Comparison of ENCODE assay signal across 1 cellular context in the genomic region with DNA sequence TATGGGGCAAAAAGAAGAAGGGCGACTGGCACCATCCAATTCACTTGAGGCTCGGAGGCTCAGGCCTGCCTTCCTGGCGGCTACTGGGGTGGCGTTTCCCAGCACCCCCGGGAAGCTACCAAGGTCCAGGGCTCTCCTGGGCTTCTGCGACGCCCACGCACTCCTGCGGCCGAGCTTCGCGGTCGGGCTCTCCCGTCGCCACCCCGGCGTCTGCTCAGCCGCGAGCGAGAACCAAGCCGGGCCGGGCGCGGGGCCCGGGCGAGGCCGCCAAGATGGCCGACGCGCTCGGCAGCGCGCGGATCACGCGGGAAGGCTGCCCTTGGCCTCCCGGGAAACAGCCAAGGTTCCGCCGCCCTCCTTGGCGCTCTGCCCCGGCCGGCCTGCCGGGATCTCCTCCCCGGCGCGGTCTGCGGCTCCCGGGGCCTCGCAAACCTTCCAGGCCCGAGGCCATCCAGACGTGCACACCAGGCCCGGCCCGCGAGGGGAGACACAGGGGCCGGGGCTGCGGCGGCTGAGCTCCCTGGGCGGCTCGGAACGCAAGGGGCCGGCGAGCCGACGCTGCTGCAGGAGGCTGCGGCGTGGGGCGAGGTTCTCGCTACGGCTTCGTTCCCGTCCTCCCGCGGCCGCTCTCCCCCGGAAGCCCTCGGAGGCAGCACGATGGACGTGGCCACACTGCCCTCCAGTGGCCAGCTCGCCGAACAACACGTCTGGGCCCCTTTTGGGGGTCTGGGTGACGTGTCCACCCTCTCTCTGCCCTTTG.
TF ChIP-seq lines count a peak whose summit lies in the region.

No MANE protein-coding gene starts in this region.

TF ChIP-seq in K562, 482 proteins besides CTCF, POLR2A, EP300 and RAD21 (continued from another document and continues in another):
- peak; percentile 47; the same call in 1 of the 2 replicates for TF ChIP-seq ETV5 (CRISPR knock-in tag; IDR thresholded peaks at IDR 0.05; ENCODE audit: low read depth)
- TF ChIP-seq, protein P1, sequence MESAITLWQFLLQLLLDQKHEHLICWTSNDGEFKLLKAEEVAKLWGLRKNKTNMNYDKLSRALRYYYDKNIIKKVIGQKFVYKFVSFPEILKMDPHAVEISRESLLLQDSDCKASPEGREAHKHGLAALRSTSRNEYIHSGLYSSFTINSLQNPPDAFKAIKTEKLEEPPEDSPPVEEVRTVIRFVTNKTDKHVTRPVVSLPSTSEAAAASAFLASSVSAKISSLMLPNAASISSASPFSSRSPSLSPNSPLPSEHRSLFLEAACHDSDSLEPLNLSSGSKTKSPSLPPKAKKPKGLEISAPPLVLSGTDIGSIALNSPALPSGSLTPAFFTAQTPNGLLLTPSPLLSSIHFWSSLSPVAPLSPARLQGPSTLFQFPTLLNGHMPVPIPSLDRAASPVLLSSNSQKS (CRISPR knock-in tag; IDR thresholded peaks at IDR 0.05): no peak
- no peak for TF ChIP-seq SIN3A (IDR thresholded peaks at IDR 0.05; ENCODE audit: borderline replicate concordance in 2 of 2, control insufficient read depth in 1 of 2, low read depth in 2 of 2, low read length in 2 of 2)
- no peak for TF ChIP-seq PPARD (CRISPR knock-in tag; IDR thresholded peaks at IDR 0.05)
- TF ChIP-seq ZNF121 (CRISPR knock-in tag; conservative IDR thresholded peaks at IDR 0.05): peak; percentile 27; the same call in 1 of the 2 replicates
- TF ChIP-seq CBX3 (IDR thresholded peaks at IDR 0.05; ENCODE audit: borderline replicate concordance in 1 of 2, low read length in 2 of 2): no peak
- TF ChIP-seq, protein P2, sequence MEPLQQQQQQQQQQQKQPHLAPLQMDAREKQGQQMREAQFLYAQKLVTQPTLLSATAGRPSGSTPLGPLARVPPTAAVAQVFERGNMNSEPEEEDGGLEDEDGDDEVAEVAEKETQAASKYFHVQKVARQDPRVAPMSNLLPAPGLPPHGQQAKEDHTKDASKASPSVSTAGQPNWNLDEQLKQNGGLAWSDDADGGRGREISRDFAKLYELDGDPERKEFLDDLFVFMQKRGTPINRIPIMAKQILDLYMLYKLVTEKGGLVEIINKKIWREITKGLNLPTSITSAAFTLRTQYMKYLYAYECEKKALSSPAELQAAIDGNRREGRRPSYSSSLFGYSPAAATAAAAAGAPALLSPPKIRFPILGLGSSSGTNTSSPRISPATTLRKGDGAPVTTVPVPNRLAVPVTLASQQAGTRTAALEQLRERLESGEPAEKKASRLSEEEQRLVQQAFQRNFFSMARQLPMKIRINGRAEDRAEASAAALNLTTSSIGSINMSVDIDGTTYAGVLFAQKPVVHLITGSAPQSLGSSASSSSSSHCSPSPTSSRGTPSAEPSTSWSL (CRISPR knock-in tag; IDR thresholded peaks at IDR 0.05; ENCODE audit: borderline replicate concordance): no peak
- TF ChIP-seq JUN (IDR thresholded peaks at IDR 0.05; ENCODE audit: borderline replicate concordance, low read depth, low read length): no peak
- peak; percentile 84; the same call in 1 of the 2 replicates for TF ChIP-seq JUN (CRISPR knock-in tag; IDR thresholded peaks at IDR 0.05; ENCODE audit: borderline replicate concordance)
- TF ChIP-seq E2F3 (CRISPR knock-in tag; IDR thresholded peaks at IDR 0.05): peak; percentile 92
- TF ChIP-seq NBN (IDR thresholded peaks at IDR 0.05; ENCODE audit: low read depth): no peak
- TF ChIP-seq, protein P3, sequence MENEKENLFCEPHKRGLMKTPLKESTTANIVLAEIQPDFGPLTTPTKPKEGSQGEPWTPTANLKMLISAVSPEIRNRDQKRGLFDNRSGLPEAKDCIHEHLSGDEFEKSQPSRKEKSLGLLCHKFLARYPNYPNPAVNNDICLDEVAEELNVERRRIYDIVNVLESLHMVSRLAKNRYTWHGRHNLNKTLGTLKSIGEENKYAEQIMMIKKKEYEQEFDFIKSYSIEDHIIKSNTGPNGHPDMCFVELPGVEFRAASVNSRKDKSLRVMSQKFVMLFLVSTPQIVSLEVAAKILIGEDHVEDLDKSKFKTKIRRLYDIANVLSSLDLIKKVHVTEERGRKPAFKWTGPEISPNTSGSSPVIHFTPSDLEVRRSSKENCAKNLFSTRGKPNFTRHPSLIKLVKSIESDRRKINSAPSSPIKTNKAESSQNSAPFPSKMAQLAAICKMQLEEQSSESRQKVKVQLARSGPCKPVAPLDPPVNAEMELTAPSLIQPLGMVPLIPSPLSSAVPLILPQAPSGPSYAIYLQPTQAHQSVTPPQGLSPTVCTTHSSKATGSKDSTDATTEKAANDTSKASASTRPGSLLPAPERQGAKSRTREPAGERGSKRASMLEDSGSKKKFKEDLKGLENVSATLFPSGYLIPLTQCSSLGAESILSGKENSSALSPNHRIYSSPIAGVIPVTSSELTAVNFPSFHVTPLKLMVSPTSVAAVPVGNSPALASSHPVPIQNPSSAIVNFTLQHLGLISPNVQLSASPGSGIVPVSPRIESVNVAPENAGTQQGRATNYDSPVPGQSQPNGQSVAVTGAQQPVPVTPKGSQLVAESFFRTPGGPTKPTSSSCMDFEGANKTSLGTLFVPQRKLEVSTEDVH (IDR thresholded peaks at IDR 0.05; ENCODE audit: low read depth, partially characterized antibody): no peak
- no peak for TF ChIP-seq SIRT6 (IDR thresholded peaks at IDR 0.05; ENCODE audit: low read depth, low read length)
- TF ChIP-seq BDP1 (IDR thresholded peaks at IDR 0.05; ENCODE audit: insufficient read depth, insufficient read length): no peak
- no peak for TF ChIP-seq ZNF384 (IDR thresholded peaks at IDR 0.05; ENCODE audit: low read depth, low read length)
- TF ChIP-seq HMG20B (CRISPR knock-in tag; IDR thresholded peaks at IDR 0.05): no peak
- no peak for TF ChIP-seq CREB1 (IDR thresholded peaks at IDR 0.05)
- peak; percentile 49; the same call in 1 of the 2 replicates for TF ChIP-seq CREB1 (CRISPR knock-in tag; IDR thresholded peaks at IDR 0.05)
- TF ChIP-seq, protein P4, sequence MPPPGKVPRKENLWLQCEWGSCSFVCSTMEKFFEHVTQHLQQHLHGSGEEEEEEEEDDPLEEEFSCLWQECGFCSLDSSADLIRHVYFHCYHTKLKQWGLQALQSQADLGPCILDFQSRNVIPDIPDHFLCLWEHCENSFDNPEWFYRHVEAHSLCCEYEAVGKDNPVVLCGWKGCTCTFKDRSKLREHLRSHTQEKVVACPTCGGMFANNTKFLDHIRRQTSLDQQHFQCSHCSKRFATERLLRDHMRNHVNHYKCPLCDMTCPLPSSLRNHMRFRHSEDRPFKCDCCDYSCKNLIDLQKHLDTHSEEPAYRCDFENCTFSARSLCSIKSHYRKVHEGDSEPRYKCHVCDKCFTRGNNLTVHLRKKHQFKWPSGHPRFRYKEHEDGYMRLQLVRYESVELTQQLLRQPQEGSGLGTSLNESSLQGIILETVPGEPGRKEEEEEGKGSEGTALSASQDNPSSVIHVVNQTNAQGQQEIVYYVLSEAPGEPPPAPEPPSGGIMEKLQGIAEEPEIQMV (tag; conservative IDR thresholded peaks at IDR 0.05; ENCODE audit: low read depth): no peak
- peak; percentile 55 for TF ChIP-seq PCBP1 (IDR thresholded peaks at IDR 0.05; ENCODE audit: low read depth, low read length, poor library complexity, severe bottlenecking)
- TF ChIP-seq ZNF174 (CRISPR knock-in tag; IDR thresholded peaks at IDR 0.05): no peak
- no peak for TF ChIP-seq HIVEP1 (CRISPR knock-in tag; IDR thresholded peaks at IDR 0.05)
- TF ChIP-seq, protein P5, sequence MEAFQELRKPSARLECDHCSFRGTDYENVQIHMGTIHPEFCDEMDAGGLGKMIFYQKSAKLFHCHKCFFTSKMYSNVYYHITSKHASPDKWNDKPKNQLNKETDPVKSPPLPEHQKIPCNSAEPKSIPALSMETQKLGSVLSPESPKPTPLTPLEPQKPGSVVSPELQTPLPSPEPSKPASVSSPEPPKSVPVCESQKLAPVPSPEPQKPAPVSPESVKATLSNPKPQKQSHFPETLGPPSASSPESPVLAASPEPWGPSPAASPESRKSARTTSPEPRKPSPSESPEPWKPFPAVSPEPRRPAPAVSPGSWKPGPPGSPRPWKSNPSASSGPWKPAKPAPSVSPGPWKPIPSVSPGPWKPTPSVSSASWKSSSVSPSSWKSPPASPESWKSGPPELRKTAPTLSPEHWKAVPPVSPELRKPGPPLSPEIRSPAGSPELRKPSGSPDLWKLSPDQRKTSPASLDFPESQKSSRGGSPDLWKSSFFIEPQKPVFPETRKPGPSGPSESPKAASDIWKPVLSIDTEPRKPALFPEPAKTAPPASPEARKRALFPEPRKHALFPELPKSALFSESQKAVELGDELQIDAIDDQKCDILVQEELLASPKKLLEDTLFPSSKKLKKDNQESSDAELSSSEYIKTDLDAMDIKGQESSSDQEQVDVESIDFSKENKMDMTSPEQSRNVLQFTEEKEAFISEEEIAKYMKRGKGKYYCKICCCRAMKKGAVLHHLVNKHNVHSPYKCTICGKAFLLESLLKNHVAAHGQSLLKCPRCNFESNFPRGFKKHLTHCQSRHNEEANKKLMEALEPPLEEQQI (IDR thresholded peaks at IDR 0.05): no peak
- TF ChIP-seq ZNF212 (CRISPR knock-in tag; IDR thresholded peaks at IDR 0.05): no peak
- peak; percentile 59 for TF ChIP-seq HNRNPL (IDR thresholded peaks at IDR 0.05; ENCODE audit: low read depth, low read length)
- TF ChIP-seq YY1 (IDR thresholded peaks at IDR 0.05; ENCODE audit: borderline replicate concordance in 1 of 3, control insufficient read depth in 1 of 3, extremely low read depth in 1 of 3, insufficient read depth in 3 of 3, insufficient read length in 1 of 3, insufficient replicate concordance in 2 of 3, low read depth in 1 of 3, low read length in 2 of 3): peak; percentile 84 to 95 (median 91)
- 0 out of 2 replicates have a peak, but pooled peaks have one; percentile 29 for TF ChIP-seq MECOM (CRISPR knock-in tag; IDR thresholded peaks at IDR 0.05)
- TF ChIP-seq SMAD1 (IDR thresholded peaks at IDR 0.05; ENCODE audit: low read depth, low read length, partially characterized antibody): no peak
- no peak for TF ChIP-seq DIDO1 (tag; IDR thresholded peaks at IDR 0.05; ENCODE audit: low read depth)
- TF ChIP-seq ZNF436 (CRISPR knock-in tag; IDR thresholded peaks at IDR 0.05): no peak
- TF ChIP-seq ZFP1 (CRISPR knock-in tag; IDR thresholded peaks at IDR 0.05): no peak
- TF ChIP-seq, protein P6, sequence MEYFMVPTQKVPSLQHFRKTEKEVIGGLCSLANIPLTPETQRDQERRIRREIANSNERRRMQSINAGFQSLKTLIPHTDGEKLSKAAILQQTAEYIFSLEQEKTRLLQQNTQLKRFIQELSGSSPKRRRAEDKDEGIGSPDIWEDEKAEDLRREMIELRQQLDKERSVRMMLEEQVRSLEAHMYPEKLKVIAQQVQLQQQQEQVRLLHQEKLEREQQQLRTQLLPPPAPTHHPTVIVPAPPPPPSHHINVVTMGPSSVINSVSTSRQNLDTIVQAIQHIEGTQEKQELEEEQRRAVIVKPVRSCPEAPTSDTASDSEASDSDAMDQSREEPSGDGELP (CRISPR knock-in tag; IDR thresholded peaks at IDR 0.05; ENCODE audit: borderline replicate concordance): peak; percentile 60
- no peak for TF ChIP-seq KDM2B (CRISPR knock-in tag; IDR thresholded peaks at IDR 0.05)
- TF ChIP-seq ZNF780A (CRISPR knock-in tag; IDR thresholded peaks at IDR 0.05): no peak
- TF ChIP-seq, protein P7, sequence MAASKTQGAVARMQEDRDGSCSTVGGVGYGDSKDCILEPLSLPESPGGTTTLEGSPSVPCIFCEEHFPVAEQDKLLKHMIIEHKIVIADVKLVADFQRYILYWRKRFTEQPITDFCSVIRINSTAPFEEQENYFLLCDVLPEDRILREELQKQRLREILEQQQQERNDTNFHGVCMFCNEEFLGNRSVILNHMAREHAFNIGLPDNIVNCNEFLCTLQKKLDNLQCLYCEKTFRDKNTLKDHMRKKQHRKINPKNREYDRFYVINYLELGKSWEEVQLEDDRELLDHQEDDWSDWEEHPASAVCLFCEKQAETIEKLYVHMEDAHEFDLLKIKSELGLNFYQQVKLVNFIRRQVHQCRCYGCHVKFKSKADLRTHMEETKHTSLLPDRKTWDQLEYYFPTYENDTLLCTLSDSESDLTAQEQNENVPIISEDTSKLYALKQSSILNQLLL (CRISPR knock-in tag; IDR thresholded peaks at IDR 0.05; ENCODE audit: borderline replicate concordance): no peak
- TF ChIP-seq, protein P8, sequence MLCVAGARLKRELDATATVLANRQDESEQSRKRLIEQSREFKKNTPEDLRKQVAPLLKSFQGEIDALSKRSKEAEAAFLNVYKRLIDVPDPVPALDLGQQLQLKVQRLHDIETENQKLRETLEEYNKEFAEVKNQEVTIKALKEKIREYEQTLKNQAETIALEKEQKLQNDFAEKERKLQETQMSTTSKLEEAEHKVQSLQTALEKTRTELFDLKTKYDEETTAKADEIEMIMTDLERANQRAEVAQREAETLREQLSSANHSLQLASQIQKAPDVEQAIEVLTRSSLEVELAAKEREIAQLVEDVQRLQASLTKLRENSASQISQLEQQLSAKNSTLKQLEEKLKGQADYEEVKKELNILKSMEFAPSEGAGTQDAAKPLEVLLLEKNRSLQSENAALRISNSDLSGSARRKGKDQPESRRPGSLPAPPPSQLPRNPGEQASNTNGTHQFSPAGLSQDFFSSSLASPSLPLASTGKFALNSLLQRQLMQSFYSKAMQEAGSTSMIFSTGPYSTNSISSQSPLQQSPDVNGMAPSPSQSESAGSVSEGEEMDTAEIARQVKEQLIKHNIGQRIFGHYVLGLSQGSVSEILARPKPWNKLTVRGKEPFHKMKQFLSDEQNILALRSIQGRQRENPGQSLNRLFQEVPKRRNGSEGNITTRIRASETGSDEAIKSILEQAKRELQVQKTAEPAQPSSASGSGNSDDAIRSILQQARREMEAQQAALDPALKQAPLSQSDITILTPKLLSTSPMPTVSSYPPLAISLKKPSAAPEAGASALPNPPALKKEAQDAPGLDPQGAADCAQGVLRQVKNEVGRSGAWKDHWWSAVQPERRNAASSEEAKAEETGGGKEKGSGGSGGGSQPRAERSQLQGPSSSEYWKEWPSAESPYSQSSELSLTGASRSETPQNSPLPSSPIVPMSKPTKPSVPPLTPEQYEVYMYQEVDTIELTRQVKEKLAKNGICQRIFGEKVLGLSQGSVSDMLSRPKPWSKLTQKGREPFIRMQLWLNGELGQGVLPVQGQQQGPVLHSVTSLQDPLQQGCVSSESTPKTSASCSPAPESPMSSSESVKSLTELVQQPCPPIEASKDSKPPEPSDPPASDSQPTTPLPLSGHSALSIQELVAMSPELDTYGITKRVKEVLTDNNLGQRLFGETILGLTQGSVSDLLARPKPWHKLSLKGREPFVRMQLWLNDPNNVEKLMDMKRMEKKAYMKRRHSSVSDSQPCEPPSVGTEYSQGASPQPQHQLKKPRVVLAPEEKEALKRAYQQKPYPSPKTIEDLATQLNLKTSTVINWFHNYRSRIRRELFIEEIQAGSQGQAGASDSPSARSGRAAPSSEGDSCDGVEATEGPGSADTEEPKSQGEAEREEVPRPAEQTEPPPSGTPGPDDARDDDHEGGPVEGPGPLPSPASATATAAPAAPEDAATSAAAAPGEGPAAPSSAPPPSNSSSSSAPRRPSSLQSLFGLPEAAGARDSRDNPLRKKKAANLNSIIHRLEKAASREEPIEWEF (CRISPR knock-in tag; IDR thresholded peaks at IDR 0.05): no peak; the same call in 1 of the 2 replicates
- peak; percentile 85; the same call in 1 of the 2 replicates for TF ChIP-seq HDAC8 (tag; IDR thresholded peaks at IDR 0.05)
- TF ChIP-seq SIN3B (IDR thresholded peaks at IDR 0.05; ENCODE audit: low read depth): peak; percentile 49; the same call in 1 of the 2 replicates
- TF ChIP-seq, protein P9, sequence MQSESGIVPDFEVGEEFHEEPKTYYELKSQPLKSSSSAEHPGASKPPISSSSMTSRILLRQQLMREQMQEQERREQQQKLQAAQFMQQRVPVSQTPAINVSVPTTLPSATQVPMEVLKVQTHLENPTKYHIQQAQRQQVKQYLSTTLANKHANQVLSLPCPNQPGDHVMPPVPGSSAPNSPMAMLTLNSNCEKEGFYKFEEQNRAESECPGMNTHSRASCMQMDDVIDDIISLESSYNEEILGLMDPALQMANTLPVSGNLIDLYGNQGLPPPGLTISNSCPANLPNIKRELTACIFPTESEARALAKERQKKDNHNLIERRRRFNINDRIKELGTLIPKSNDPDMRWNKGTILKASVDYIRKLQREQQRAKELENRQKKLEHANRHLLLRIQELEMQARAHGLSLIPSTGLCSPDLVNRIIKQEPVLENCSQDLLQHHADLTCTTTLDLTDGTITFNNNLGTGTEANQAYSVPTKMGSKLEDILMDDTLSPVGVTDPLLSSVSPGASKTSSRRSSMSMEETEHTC (IDR thresholded peaks at IDR 0.05): no peak
- TF ChIP-seq ZNF143 (CRISPR knock-in tag; IDR thresholded peaks at IDR 0.05): no peak; the same call in 1 of the 2 replicates
